ENCODE assay signal across 2 cellular contexts in the genomic region with DNA sequence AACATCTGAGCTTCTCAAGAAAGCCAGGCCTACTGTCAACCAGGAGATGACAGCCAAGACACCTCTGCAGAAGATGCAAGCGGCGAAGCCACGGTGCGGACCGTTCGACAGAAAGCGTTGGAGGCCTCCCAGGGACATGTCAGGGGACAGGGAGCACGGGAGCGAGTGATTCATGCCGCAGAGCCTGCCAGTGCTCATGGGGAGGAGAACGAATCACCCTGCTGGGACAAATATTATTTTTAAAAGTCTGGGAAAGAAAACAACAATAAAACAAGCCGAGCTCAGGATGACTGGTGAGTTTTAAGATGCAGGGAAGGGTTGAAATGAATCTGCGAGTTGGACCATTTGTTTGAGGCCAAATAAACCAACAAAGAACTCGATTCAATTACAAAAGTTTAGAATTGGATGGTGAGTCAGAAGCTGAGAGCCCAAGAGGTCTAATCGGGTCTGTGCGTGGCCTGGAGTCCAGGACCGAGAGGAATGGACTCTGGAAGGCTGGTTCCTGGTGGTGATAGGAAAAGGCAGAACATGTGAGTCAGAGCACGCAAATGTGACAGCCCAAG.
TF ChIP-seq lines count a peak whose summit lies in the region.

No MANE protein-coding gene starts in this region.

TF ChIP-seq in SK-N-SH treated with all-trans-retinoic acid at 6 μM for 48 hours, 23 proteins besides CTCF, POLR2A, EP300 and RAD21 (continued from another document):
- TF ChIP-seq, protein P1, sequence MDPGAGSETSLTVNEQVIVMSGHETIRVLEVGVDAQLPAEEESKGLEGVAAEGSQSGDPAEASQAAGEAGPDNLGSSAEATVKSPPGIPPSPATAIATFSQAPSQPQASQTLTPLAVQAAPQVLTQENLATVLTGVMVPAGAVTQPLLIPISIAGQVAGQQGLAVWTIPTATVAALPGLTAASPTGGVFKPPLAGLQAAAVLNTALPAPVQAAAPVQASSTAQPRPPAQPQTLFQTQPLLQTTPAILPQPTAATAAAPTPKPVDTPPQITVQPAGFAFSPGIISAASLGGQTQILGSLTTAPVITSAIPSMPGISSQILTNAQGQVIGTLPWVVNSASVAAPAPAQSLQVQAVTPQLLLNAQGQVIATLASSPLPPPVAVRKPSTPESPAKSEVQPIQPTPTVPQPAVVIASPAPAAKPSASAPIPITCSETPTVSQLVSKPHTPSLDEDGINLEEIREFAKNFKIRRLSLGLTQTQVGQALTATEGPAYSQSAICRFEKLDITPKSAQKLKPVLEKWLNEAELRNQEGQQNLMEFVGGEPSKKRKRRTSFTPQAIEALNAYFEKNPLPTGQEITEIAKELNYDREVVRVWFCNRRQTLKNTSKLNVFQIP (CRISPR knock-in tag; IDR thresholded peaks at IDR 0.05; ENCODE audit: borderline replicate concordance, low read depth): no peak
- TF ChIP-seq ZNF70 (CRISPR knock-in tag; IDR thresholded peaks at IDR 0.05) (no peak), ZFP30 (CRISPR knock-in tag; IDR thresholded peaks at IDR 0.05) (no peak), ZFP3 (CRISPR knock-in tag; IDR thresholded peaks at IDR 0.05) (no peak)
- TF ChIP-seq, protein P2, sequence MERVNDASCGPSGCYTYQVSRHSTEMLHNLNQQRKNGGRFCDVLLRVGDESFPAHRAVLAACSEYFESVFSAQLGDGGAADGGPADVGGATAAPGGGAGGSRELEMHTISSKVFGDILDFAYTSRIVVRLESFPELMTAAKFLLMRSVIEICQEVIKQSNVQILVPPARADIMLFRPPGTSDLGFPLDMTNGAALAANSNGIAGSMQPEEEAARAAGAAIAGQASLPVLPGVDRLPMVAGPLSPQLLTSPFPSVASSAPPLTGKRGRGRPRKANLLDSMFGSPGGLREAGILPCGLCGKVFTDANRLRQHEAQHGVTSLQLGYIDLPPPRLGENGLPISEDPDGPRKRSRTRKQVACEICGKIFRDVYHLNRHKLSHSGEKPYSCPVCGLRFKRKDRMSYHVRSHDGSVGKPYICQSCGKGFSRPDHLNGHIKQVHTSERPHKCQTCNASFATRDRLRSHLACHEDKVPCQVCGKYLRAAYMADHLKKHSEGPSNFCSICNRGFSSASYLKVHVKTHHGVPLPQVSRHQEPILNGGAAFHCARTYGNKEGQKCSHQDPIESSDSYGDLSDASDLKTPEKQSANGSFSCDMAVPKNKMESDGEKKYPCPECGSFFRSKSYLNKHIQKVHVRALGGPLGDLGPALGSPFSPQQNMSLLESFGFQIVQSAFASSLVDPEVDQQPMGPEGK (CRISPR knock-in tag; IDR thresholded peaks at IDR 0.05; ENCODE audit: borderline replicate concordance): no peak
- TF ChIP-seq, protein P3, sequence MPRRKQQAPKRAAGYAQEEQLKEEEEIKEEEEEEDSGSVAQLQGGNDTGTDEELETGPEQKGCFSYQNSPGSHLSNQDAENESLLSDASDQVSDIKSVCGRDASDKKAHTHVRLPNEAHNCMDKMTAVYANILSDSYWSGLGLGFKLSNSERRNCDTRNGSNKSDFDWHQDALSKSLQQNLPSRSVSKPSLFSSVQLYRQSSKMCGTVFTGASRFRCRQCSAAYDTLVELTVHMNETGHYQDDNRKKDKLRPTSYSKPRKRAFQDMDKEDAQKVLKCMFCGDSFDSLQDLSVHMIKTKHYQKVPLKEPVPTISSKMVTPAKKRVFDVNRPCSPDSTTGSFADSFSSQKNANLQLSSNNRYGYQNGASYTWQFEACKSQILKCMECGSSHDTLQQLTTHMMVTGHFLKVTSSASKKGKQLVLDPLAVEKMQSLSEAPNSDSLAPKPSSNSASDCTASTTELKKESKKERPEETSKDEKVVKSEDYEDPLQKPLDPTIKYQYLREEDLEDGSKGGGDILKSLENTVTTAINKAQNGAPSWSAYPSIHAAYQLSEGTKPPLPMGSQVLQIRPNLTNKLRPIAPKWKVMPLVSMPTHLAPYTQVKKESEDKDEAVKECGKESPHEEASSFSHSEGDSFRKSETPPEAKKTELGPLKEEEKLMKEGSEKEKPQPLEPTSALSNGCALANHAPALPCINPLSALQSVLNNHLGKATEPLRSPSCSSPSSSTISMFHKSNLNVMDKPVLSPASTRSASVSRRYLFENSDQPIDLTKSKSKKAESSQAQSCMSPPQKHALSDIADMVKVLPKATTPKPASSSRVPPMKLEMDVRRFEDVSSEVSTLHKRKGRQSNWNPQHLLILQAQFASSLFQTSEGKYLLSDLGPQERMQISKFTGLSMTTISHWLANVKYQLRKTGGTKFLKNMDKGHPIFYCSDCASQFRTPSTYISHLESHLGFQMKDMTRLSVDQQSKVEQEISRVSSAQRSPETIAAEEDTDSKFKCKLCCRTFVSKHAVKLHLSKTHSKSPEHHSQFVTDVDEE (CRISPR knock-in tag; IDR thresholded peaks at IDR 0.05): no peak
- TF ChIP-seq, protein P4, sequence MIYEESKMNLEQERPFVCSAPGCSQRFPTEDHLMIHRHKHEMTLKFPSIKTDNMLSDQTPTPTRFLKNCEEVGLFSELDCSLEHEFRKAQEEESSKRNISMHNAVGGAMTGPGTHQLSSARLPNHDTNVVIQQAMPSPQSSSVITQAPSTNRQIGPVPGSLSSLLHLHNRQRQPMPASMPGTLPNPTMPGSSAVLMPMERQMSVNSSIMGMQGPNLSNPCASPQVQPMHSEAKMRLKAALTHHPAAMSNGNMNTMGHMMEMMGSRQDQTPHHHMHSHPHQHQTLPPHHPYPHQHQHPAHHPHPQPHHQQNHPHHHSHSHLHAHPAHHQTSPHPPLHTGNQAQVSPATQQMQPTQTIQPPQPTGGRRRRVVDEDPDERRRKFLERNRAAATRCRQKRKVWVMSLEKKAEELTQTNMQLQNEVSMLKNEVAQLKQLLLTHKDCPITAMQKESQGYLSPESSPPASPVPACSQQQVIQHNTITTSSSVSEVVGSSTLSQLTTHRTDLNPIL (CRISPR knock-in tag; IDR thresholded peaks at IDR 0.05; ENCODE audit: low read depth): no peak
TF ChIP-seq in SK-N-SH treated with all-trans-retinoic acid at 6 μM for 48 hours: peak in this region for 0.

TF ChIP-seq in SK-N-SH, 30 proteins besides CTCF, POLR2A, EP300 and RAD21 (continued from another document):
- TF ChIP-seq, protein P5, sequence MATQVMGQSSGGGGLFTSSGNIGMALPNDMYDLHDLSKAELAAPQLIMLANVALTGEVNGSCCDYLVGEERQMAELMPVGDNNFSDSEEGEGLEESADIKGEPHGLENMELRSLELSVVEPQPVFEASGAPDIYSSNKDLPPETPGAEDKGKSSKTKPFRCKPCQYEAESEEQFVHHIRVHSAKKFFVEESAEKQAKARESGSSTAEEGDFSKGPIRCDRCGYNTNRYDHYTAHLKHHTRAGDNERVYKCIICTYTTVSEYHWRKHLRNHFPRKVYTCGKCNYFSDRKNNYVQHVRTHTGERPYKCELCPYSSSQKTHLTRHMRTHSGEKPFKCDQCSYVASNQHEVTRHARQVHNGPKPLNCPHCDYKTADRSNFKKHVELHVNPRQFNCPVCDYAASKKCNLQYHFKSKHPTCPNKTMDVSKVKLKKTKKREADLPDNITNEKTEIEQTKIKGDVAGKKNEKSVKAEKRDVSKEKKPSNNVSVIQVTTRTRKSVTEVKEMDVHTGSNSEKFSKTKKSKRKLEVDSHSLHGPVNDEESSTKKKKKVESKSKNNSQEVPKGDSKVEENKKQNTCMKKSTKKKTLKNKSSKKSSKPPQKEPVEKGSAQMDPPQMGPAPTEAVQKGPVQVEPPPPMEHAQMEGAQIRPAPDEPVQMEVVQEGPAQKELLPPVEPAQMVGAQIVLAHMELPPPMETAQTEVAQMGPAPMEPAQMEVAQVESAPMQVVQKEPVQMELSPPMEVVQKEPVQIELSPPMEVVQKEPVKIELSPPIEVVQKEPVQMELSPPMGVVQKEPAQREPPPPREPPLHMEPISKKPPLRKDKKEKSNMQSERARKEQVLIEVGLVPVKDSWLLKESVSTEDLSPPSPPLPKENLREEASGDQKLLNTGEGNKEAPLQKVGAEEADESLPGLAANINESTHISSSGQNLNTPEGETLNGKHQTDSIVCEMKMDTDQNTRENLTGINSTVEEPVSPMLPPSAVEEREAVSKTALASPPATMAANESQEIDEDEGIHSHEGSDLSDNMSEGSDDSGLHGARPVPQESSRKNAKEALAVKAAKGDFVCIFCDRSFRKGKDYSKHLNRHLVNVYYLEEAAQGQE (IDR thresholded peaks at IDR 0.05; ENCODE audit: low read depth, low read length): no peak
- TF ChIP-seq, protein P6, sequence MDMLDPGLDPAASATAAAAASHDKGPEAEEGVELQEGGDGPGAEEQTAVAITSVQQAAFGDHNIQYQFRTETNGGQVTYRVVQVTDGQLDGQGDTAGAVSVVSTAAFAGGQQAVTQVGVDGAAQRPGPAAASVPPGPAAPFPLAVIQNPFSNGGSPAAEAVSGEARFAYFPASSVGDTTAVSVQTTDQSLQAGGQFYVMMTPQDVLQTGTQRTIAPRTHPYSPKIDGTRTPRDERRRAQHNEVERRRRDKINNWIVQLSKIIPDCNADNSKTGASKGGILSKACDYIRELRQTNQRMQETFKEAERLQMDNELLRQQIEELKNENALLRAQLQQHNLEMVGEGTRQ (IDR thresholded peaks at IDR 0.05; ENCODE audit: borderline replicate concordance, low read depth, low read length): no peak
- TF ChIP-seq, protein P7, sequence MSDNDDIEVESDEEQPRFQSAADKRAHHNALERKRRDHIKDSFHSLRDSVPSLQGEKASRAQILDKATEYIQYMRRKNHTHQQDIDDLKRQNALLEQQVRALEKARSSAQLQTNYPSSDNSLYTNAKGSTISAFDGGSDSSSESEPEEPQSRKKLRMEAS (IDR thresholded peaks at IDR 0.05; ENCODE audit: low read depth): no peak
- no peak for TF ChIP-seq EZH2phosphoT487 (IDR thresholded peaks at IDR 0.05; ENCODE audit: borderline replicate concordance, low read depth)
- TF ChIP-seq, protein P8, sequence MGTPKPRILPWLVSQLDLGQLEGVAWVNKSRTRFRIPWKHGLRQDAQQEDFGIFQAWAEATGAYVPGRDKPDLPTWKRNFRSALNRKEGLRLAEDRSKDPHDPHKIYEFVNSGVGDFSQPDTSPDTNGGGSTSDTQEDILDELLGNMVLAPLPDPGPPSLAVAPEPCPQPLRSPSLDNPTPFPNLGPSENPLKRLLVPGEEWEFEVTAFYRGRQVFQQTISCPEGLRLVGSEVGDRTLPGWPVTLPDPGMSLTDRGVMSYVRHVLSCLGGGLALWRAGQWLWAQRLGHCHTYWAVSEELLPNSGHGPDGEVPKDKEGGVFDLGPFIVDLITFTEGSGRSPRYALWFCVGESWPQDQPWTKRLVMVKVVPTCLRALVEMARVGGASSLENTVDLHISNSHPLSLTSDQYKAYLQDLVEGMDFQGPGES (IDR thresholded peaks at IDR 0.05; ENCODE audit: low read depth, low read length): no peak
- TF ChIP-seq SMC3 (IDR thresholded peaks at IDR 0.05; ENCODE audit: low read depth, low read length): no peak
- TF ChIP-seq TEAD4 (IDR thresholded peaks at IDR 0.05; ENCODE audit: borderline replicate concordance, insufficient read depth): no peak
- no peak for TF ChIP-seq GATA2 (CRISPR knock-in tag; IDR thresholded peaks at IDR 0.05)
- TF ChIP-seq, protein P9, sequence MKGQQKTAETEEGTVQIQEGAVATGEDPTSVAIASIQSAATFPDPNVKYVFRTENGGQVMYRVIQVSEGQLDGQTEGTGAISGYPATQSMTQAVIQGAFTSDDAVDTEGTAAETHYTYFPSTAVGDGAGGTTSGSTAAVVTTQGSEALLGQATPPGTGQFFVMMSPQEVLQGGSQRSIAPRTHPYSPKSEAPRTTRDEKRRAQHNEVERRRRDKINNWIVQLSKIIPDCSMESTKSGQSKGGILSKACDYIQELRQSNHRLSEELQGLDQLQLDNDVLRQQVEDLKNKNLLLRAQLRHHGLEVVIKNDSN (IDR thresholded peaks at IDR 0.05; ENCODE audit: borderline replicate concordance, low read depth): no peak
- no peak for TF ChIP-seq RXRA (IDR thresholded peaks at IDR 0.05; ENCODE audit: borderline replicate concordance, low read depth)
- no peak for TF ChIP-seq RFX5 (IDR thresholded peaks at IDR 0.05; ENCODE audit: low read length)
- no peak for TF ChIP-seq MXI1 (IDR thresholded peaks at IDR 0.05; ENCODE audit: low read depth, low read length)
- TF ChIP-seq, protein P10, sequence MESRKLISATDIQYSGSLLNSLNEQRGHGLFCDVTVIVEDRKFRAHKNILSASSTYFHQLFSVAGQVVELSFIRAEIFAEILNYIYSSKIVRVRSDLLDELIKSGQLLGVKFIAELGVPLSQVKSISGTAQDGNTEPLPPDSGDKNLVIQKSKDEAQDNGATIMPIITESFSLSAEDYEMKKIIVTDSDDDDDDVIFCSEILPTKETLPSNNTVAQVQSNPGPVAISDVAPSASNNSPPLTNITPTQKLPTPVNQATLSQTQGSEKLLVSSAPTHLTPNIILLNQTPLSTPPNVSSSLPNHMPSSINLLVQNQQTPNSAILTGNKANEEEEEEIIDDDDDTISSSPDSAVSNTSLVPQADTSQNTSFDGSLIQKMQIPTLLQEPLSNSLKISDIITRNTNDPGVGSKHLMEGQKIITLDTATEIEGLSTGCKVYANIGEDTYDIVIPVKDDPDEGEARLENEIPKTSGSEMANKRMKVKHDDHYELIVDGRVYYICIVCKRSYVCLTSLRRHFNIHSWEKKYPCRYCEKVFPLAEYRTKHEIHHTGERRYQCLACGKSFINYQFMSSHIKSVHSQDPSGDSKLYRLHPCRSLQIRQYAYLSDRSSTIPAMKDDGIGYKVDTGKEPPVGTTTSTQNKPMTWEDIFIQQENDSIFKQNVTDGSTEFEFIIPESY (IDR thresholded peaks at IDR 0.05; ENCODE audit: borderline replicate concordance, low read depth): no peak
- no peak for TF ChIP-seq NFIC (IDR thresholded peaks at IDR 0.05; ENCODE audit: borderline replicate concordance)
